ENCODE assay signal across 8 cellular contexts in genomic region chr10:105974803-105975456, GRCh38.
DNase-seq lines count a peak whose midpoint lies in the region; FAIRE-seq and TF ChIP-seq lines count a peak whose summit lies in the region.

No MANE protein-coding gene starts in this region.

- H3K9me3 ChIP-seq in keratinocyte (ENCODE audit: control insufficient read depth, low read depth, low read length) (no peaks in the 10 kb centered on the region), spleen (no peaks in the 10 kb centered on the region)

- intact Hi-C loops in spleen (cut with DNase I; ENCODE audit: low total_unique reads): no loop called here

- no peak for TF ChIP-seq POLR2A in spleen (IDR thresholded peaks at IDR 0.05)

- dilution Hi-C loops in keratinocyte (cut with MboI; ENCODE audit: extremely low pct_ligation_motif_present, low sequenced_read_pairs): no loop called here

- no peak for FAIRE-seq in keratinocyte (lab: Jason Lieb, UNC)

- DNase-seq in AG09319 (ENCODE audit: extremely low read depth, low read depth): no peak
- DNase-seq in H7: peak; percentile 16
- peak; percentile 8 for DNase-seq in SW480 (ENCODE audit: low spot score)
- no peak for DNase-seq in keratinocyte (ENCODE audit: low read depth, low spot score)
- no peak for DNase-seq in ecto neural progenitor cell (ENCODE audit: low spot score)
- no peak for DNase-seq in spleen
- DNase-seq in C1 segment of cervical spinal cord (lab: John Stamatoyannopoulos, UW): no peak
- DNase-seq in stimulated activated CD4-positive, alpha-beta T cell treated with anti-CD3 and anti-CD28 coated beads, Interleukin-2, amount 100 ng/mL, for 48 hours: no peak

- H3K4me1 ChIP-seq in keratinocyte (ENCODE audit: control insufficient read depth, extremely low read depth, insufficient read depth, low read length) (no peaks in the 10 kb centered on the region), spleen (no peaks in the 10 kb centered on the region)

- H3K4me3 ChIP-seq in H7 (ENCODE audit: insufficient read depth, low read depth, low read length): no peak overlapping the region
- H3K4me3 ChIP-seq in keratinocyte (ENCODE audit: control insufficient read depth in 2 of 3, extremely low read depth in 1 of 3, insufficient read depth in 2 of 3, low read depth in 1 of 3, low read length in 3 of 3): no peak overlapping the region
- H3K4me3 ChIP-seq in spleen: peak overlapping the region in 1 of 8 donors; percentile 31

- H2AFZ ChIP-seq in keratinocyte (ENCODE audit: control insufficient read depth, low read length): no peak overlapping the region

- H3K4me2 ChIP-seq in keratinocyte (ENCODE audit: control insufficient read depth, extremely low read depth, insufficient read depth, low read depth, low read length): no peak overlapping the region

- peak; percentile 60 for TF ChIP-seq CTCF in AG09319 (IDR thresholded peaks at IDR 0.05; ENCODE audit: low read depth, low read length)
- peak; percentile 17 to 35 (median 19) for TF ChIP-seq CTCF in keratinocyte (optimal IDR thresholded peaks at IDR 0.05 in 1 of 3, IDR thresholded peaks at IDR 0.05 in 1 of 3, conservative IDR thresholded peaks at IDR 0.05 in 1 of 3; ENCODE audit: extremely low read depth in 1 of 3, insufficient read depth in 2 of 3, low read length in 3 of 3)
- TF ChIP-seq CTCF in spleen (IDR thresholded peaks at IDR 0.05 in 8 of 11, conservative IDR thresholded peaks at IDR 0.05 in 3 of 11): peak in 4 of 11 experiments; percentile 17 to 48 (median 30)

- H4K20me1 ChIP-seq in keratinocyte (ENCODE audit: control insufficient read depth, extremely low read depth, insufficient read depth, low read length): no peaks in the 10 kb centered on the region

- no peaks in the 10 kb centered on the region for H3K27me3 ChIP-seq in H7 (ENCODE audit: control insufficient read depth, insufficient read depth, low read length)
- H3K27me3 ChIP-seq in keratinocyte (ENCODE audit: control insufficient read depth, extremely low read depth, insufficient read depth, low read length): no peaks in the 10 kb centered on the region
- H3K27me3 ChIP-seq in spleen (replicated peaks in 1 of 7): no peaks in the 10 kb centered on the region

- H3K9me1 ChIP-seq in keratinocyte (ENCODE audit: control insufficient read depth, extremely low read depth, insufficient read depth, low read length): no peaks in the 10 kb centered on the region

- no peak overlapping the region for H3K9ac ChIP-seq in keratinocyte (ENCODE audit: control insufficient read depth, extremely low read depth, insufficient read depth, low read length)

- H3K27ac ChIP-seq in keratinocyte (ENCODE audit: control insufficient read depth, insufficient read depth, low read length) (no peak overlapping the region), spleen (no peak overlapping the region)

- no peaks in the 10 kb centered on the region for H3K36me3 ChIP-seq in H7 (replicated peaks; ENCODE audit: control insufficient read depth, insufficient read depth, low read length)
- no peaks in the 10 kb centered on the region for H3K36me3 ChIP-seq in keratinocyte (ENCODE audit: control insufficient read depth in 2 of 2, extremely low read depth in 1 of 2, insufficient read depth in 2 of 2, low read length in 2 of 2)
- H3K36me3 ChIP-seq in spleen: no peaks in the 10 kb centered on the region

- 38 to 51% (median 45%) methylated on average over 7 of the region's 7 CpGs for WGBS in spleen, 5 donors

- no peaks in the 10 kb centered on the region for H3K79me2 ChIP-seq in keratinocyte (ENCODE audit: control insufficient read depth, insufficient read depth, low read length)

Comparison
In these comparisons a context has a peak if more than half of its experiments do, and no peak if none do; other contexts are left out.
1. DNase-seq: peak in H7 (single experiment) and SW480 (single experiment); none in AG09319 (single experiment), keratinocyte (single experiment), ecto neural progenitor cell (single experiment), spleen (single experiment), C1 segment of cervical spinal cord (0 of 14) and stimulated activated CD4-positive, alpha-beta T cell treated with anti-CD3 and anti-CD28 coated beads, Interleukin-2, amount 100 ng/mL, for 48 hours (0 of 2).